32 cellular contexts compared by ENCODE assay signal in the genomic region with DNA sequence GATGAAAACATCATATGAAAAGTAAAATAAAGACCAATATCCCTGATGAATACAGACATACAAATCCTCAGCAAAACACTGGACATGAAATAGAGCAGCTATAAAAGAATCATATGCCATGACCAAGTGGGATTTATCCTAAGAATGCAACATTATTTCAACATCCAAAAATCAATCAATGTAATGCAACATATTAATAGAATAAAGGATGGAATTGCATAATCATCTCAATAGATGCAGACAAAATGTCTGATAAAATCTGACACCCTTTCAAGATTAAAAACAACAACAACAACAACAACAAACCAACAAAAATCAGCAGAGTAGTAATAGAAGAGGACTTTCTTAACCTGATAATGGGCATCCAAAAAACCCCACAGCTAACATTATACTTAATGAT.
"Had no signal": no experiment of that assay in that cellular context is flagged by ENCODE, and none has a peak within 500 bp of the region (broad histone marks: within the 10 kb centered on the region; RNA-seq: fewer than 3 reads in every experiment).

No MANE protein-coding gene starts in this region.

- H3K27me3 Mint-ChIP-seq: activated naive CD8-positive, alpha-beta T cell treated with anti-CD3 and anti-CD28 coated beads, Interleukin-2, amount 10 ng/mL, durations not matched to agents 7 days and 5 days; activated T-cell treated with anti-CD3 and anti-CD28 coated beads, Interleukin-2, amount 50 U/mL, for 24 hours; T-helper 17 cell had no signal

- H3K27ac ChIP-seq: body of pancreas, colonic mucosa, epithelial cell of prostate, esophagus squamous epithelium, gastroesophageal sphincter, heart right ventricle, hepatocyte, WERI-Rb-1 had no signal

- H3K27ac Mint-ChIP-seq: activated B cell treated with CpG ODN at 0.5 μM for 24 hours; activated CD4-positive, alpha-beta memory T cell treated with anti-CD3 and anti-CD28 coated beads, Interleukin-2, amount 10 ng/mL, durations not matched to agents 7 days and 5 days; activated CD4-positive, alpha-beta T cell treated with anti-CD3 and anti-CD28 coated beads, Interleukin-2, amount 10 ng/mL, durations not matched to agents 24 days and 14 days; activated naive CD4-positive, alpha-beta T cell treated with anti-CD3 and anti-CD28 coated beads for 36 hours; activated naive CD4-positive, alpha-beta T cell treated with anti-CD3 and anti-CD28 coated beads, Interleukin-2, amount 50 U/mL, for 72 hours; activated naive CD8-positive, alpha-beta T cell treated with anti-CD3 and anti-CD28 coated beads, Interleukin-2, amount 10 ng/mL, durations not matched to agents 7 days and 5 days; activated T-cell treated with anti-CD3 and anti-CD28 coated beads, Interleukin-2, amount 50 U/mL, for 24 hours; T-helper 17 cell; T-helper 2 cell treated with Interferon-gamma antibody and Interleukin-4, amounts not matched to agents 5 μg/mL and 100 μg/mL, for 36 hours had no signal

- H3K9me3 ChIP-seq: body of pancreas, colonic mucosa, esophagus squamous epithelium, gastroesophageal sphincter, heart right ventricle had no signal

- H3K9me3 Mint-ChIP-seq: activated B cell treated with CpG ODN at 0.5 μM for 24 hours; T-helper 2 cell treated with Interferon-gamma antibody and Interleukin-4, amounts not matched to agents 5 μg/mL and 100 μg/mL, for 36 hours had no signal

- H2AFZ ChIP-seq: hepatocyte had no signal

- H3K27me3 ChIP-seq: body of pancreas, colonic mucosa, esophagus squamous epithelium, gastroesophageal sphincter, heart right ventricle, hepatocyte had no signal

- H3K4me3 ChIP-seq: body of pancreas, colonic mucosa, esophagus squamous epithelium, gastroesophageal sphincter, heart right ventricle, hepatocyte had no signal

- H3K79me2 ChIP-seq: hepatocyte had no signal

- FAIRE-seq: endometrium, endothelial cell of umbilical vein had no signal

- DNase-seq: activated B cell treated with CpG ODN at 0.5 μM for 24 hours; activated CD4-positive, alpha-beta memory T cell treated with anti-CD3 and anti-CD28 coated beads, Interleukin-2, amount 10 ng/mL, durations not matched to agents 7 days and 5 days; activated CD4-positive, alpha-beta T cell treated with anti-CD3 and anti-CD28 coated beads, Interleukin-2, amount 10 ng/mL, durations not matched to agents 24 days and 14 days; activated CD8-positive, alpha-beta memory T cell treated with anti-CD3 and anti-CD28 coated beads, Interleukin-2, amount 50 U/mL, for 48 hours; activated effector memory CD4-positive, alpha-beta T cell treated with Interleukin-2 at 50 U/mL for 16 hours; activated gamma-delta T cell treated with Interleukin-2 at 50 U/mL for 16 hours; activated naive CD4-positive, alpha-beta T cell treated with anti-CD3 and anti-CD28 coated beads for 36 hours; activated naive CD8-positive, alpha-beta T cell treated with anti-CD3 and anti-CD28 coated beads, Interleukin-2, amount 10 ng/mL, durations not matched to agents 7 days and 5 days; activated T-cell treated with anti-CD3 and anti-CD28 coated beads for 4 hours; activated T-cell treated with anti-CD3 and anti-CD28 coated beads, Interleukin-2, amount 50 U/mL, for 24 hours; activated T-cell treated with anti-CD3 and anti-CD28 coated beads, Interleukin-2, amount 50 U/mL, for 72 hours; amniotic stem cell; anterior cingulate cortex; body of pancreas; caudate nucleus; colonic mucosa; effector CD8-positive, alpha-beta T cell; esophagus squamous epithelium; foreskin melanocyte; heart right ventricle; T-helper 1 cell; T-helper 17 cell; T1000; WERI-Rb-1 had no signal

- H3K4me1 ChIP-seq: colonic mucosa had no signal

- H3K4me3 Mint-ChIP-seq: activated B cell treated with CpG ODN at 0.5 μM for 24 hours; activated CD4-positive, alpha-beta memory T cell treated with anti-CD3 and anti-CD28 coated beads, Interleukin-2, amount 10 ng/mL, durations not matched to agents 7 days and 5 days; activated CD4-positive, alpha-beta T cell treated with anti-CD3 and anti-CD28 coated beads, Interleukin-2, amount 10 ng/mL, durations not matched to agents 24 days and 14 days; activated naive CD4-positive, alpha-beta T cell treated with anti-CD3 and anti-CD28 coated beads for 36 hours; activated naive CD8-positive, alpha-beta T cell treated with anti-CD3 and anti-CD28 coated beads, Interleukin-2, amount 10 ng/mL, durations not matched to agents 7 days and 5 days; activated T-cell treated with anti-CD3 and anti-CD28 coated beads, Interleukin-2, amount 50 U/mL, for 24 hours; activated T-cell treated with anti-CD3 and anti-CD28 coated beads, Interleukin-2, amount 50 U/mL, for 72 hours; T-helper 17 cell; T-helper 2 cell treated with Interferon-gamma antibody and Interleukin-4, amounts not matched to agents 5 μg/mL and 100 μg/mL, for 36 hours had no signal

- H3K4me2 ChIP-seq: hepatocyte had no signal

- H3K36me3 ChIP-seq: colonic mucosa, esophagus squamous epithelium, gastroesophageal sphincter, heart right ventricle, WERI-Rb-1 had no signal

- ATAC-seq: activated CD4-positive, CD25-positive, alpha-beta regulatory T cell treated with anti-CD3 and anti-CD28 coated beads, Interleukin-2, amount 50 U/mL, for 24 hours; activated naive CD4-positive, alpha-beta T cell treated with anti-CD3 and anti-CD28 coated beads, Interleukin-2, amount 50 U/mL, for 72 hours; activated T-cell treated with anti-CD3 and anti-CD28 coated beads, Interleukin-2, amount 50 U/mL, for 72 hours; body of pancreas; gastroesophageal sphincter; heart right ventricle; T-helper 17 cell had no signal
